ENCODE assay signal across 12 cellular contexts in the genomic region with DNA sequence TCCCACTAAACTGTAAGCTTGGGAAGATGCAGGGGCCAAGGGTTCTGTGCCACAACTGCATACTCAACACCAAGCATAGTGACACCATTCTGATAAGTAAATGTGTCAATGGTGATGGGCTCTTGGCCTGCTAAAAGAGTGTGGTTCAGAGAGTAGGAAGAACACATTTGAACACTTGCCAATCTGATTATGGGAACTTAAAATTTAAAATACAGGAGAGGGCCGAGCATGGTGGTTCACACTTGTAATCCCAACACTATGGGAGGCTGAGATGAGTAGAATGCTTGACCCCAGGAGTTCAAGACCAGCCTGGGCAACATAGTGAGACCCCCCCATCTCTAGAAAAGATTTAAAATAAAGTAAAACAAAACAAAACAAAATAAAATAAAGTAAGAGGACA.
"Had no signal": no experiment of that assay in that cellular context is flagged by ENCODE, and none has a peak within 500 bp of the region (broad histone marks: within the 10 kb centered on the region; RNA-seq: fewer than 3 reads in every experiment).

No MANE protein-coding gene starts in this region.

- DNase-seq: activated CD4-positive, alpha-beta T cell treated with anti-CD3 and anti-CD28 coated beads, Interleukin-2, amount 10 ng/mL, durations not matched to agents 24 days and 14 days; activated naive CD4-positive, alpha-beta T cell treated with anti-CD3 and anti-CD28 coated beads, Interleukin-2, amount 10 ng/mL, durations not matched to agents 7 days and 5 days; caudate nucleus; effector CD8-positive, alpha-beta T cell; stimulated activated CD4-positive, alpha-beta T cell treated with anti-CD3 and anti-CD28 coated beads, Interleukin-2, amount 100 ng/mL, for 48 hours; stimulated activated naive CD8-positive, alpha-beta T cell treated with anti-CD3 and anti-CD28 coated beads, Interleukin-15, amount 100 ng/mL, for 72 hours; testis; WERI-Rb-1 had no signal

- H3K9me3 Mint-ChIP-seq: activated CD4-positive, alpha-beta T cell treated with anti-CD3 and anti-CD28 coated beads, Interleukin-2, amount 10 ng/mL, durations not matched to agents 24 days and 14 days; activated naive CD4-positive, alpha-beta T cell treated with anti-CD3 and anti-CD28 coated beads, Interleukin-2, amount 10 ng/mL, durations not matched to agents 7 days and 5 days; activated T-helper 2 cell treated with anti-CD3 and anti-CD28 coated beads, Interferon-gamma antibody, Interleukin-2, Interleukin-4, amounts not matched to agents 10 μg/mL and 5 μg/mL and 100 μg/mL, durations not matched to agents 14 hours and 24 hours and 36 hours; memory B cell; stimulated activated naive CD8-positive, alpha-beta T cell treated with anti-CD3 and anti-CD28 coated beads, Interleukin-15, amount 100 ng/mL, for 72 hours; T-helper 2 cell treated with Interferon-gamma antibody and Interleukin-4, amounts not matched to agents 5 μg/mL and 100 μg/mL, for 36 hours had no signal

- H3K27me3 ChIP-seq: testis had no signal

- H3K36me3 ChIP-seq: WERI-Rb-1 had no signal

- H3K27ac ChIP-seq: testis, WERI-Rb-1 had no signal

- H3K27me3 Mint-ChIP-seq: activated CD4-positive, alpha-beta T cell treated with anti-CD3 and anti-CD28 coated beads, Interleukin-2, amount 10 ng/mL, durations not matched to agents 24 days and 14 days; activated naive CD4-positive, alpha-beta T cell treated with anti-CD3 and anti-CD28 coated beads, Interleukin-2, amount 10 ng/mL, durations not matched to agents 7 days and 5 days; memory B cell; stimulated activated naive CD8-positive, alpha-beta T cell treated with anti-CD3 and anti-CD28 coated beads, Interleukin-15, amount 100 ng/mL, for 72 hours had no signal

- H3K4me3 ChIP-seq: coronary artery, testis had no signal

- H3K9me3 ChIP-seq: testis had no signal

- H3K27ac Mint-ChIP-seq: activated CD4-positive, alpha-beta T cell treated with anti-CD3 and anti-CD28 coated beads, Interleukin-2, amount 10 ng/mL, durations not matched to agents 24 days and 14 days; activated naive CD4-positive, alpha-beta T cell treated with anti-CD3 and anti-CD28 coated beads, Interleukin-2, amount 10 ng/mL, durations not matched to agents 7 days and 5 days; activated T-helper 2 cell treated with anti-CD3 and anti-CD28 coated beads, Interferon-gamma antibody, Interleukin-2, Interleukin-4, amounts not matched to agents 10 μg/mL and 5 μg/mL and 100 μg/mL, durations not matched to agents 14 hours and 24 hours and 36 hours; memory B cell; stimulated activated naive CD8-positive, alpha-beta T cell treated with anti-CD3 and anti-CD28 coated beads, Interleukin-15, amount 100 ng/mL, for 72 hours; T-helper 2 cell treated with Interferon-gamma antibody and Interleukin-4, amounts not matched to agents 5 μg/mL and 100 μg/mL, for 36 hours had no signal

- H3K4me3 Mint-ChIP-seq: activated CD4-positive, alpha-beta T cell treated with anti-CD3 and anti-CD28 coated beads, Interleukin-2, amount 10 ng/mL, durations not matched to agents 24 days and 14 days; activated naive CD4-positive, alpha-beta T cell treated with anti-CD3 and anti-CD28 coated beads, Interleukin-2, amount 10 ng/mL, durations not matched to agents 7 days and 5 days; memory B cell; stimulated activated naive CD8-positive, alpha-beta T cell treated with anti-CD3 and anti-CD28 coated beads, Interleukin-15, amount 100 ng/mL, for 72 hours; T-helper 2 cell treated with Interferon-gamma antibody and Interleukin-4, amounts not matched to agents 5 μg/mL and 100 μg/mL, for 36 hours had no signal

- ATAC-seq: stimulated activated naive CD8-positive, alpha-beta T cell treated with anti-CD3 and anti-CD28 coated beads, Interleukin-15, amount 100 ng/mL, for 72 hours had no signal
